Comparison of ENCODE assay signal across 14 cellular contexts in the genomic region with DNA sequence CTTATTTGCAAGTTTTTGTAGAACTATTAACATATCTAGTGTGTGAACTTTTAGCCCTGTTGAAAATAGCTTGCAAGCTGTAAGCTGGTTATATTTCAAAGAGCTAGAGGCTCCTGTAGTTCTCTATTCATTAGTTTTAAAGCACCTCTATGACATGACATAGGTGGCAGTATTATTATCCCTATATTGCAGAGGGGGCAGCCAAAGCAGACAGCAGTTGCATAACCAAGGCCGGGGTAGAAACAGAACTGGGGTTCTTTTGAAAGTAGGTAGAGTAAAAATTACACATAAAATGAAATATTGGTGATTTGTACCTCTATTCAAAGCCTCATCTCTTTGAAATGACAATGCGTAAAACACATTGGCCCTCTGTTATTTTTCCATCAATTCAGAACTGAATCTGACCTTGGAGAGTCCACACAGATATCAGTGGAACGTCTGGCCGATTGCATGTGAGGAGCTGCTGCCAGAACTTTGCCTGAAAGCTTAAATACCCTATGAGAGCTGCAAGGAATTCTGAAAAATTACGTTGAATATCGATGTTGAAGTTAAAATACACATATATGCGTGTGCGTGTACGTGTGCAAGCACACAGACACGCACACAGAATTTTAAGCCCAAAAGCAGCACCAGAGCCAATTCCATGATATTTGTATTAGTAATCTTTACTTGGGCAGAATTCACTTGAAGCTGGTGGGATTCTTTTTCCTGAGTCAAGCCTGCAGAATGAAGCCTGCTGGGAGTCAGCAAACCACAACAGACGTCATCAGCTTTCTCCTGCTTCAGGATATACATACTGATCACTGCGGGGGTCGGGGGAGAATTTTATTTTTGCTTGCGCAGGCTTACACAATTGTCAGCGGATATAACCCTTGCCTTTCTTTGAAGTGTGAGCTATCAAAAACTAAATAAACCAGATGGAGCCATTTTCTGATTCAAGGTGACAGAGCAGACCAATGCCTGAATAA.
DNase-seq lines count a peak whose midpoint lies in the region; ATAC-seq and TF ChIP-seq lines count a peak whose summit lies in the region.
"Had no signal": no experiment of that assay in that cellular context is flagged by ENCODE, and none has a peak within 500 bp of the region (broad histone marks: within the 10 kb centered on the region; RNA-seq: fewer than 3 reads in every experiment).

No MANE protein-coding gene starts in this region.

- no peaks in the 10 kb centered on the region for H3K27me3 Mint-ChIP-seq in mesothelial cell of epicardium (ENCODE audit: low read depth)

- H3K27me3 ChIP-seq in BJ (ENCODE audit: control insufficient read depth, insufficient read depth, low read length) = no peaks in the 10 kb centered on the region
- H3K27me3 ChIP-seq: gastroesophageal sphincter, transverse colon had no signal

- DNase-seq in BJ (ENCODE audit: low read depth) (peak; percentile 64), NCI-H2227 treated with DMSO at 0.1 percent for 48 hours (lab: John Stamatoyannopoulos, UW) (peak; percentile 39), cardiac fibroblast (ENCODE audit: low read depth in 2 of 2) (peak; percentile 99 to 100), mesothelial cell of epicardium (ENCODE audit: low spot score in 2 of 2, unreplicated experiment in 2 of 2) (no peak), NCI-H187 treated with DMSO at 0.1 percent for 48 hours (lab: John Stamatoyannopoulos, UW) (no peak), G401 (ENCODE audit: low spot score) (no peak), ureter (ENCODE audit: low spot score) (no peak)
- DNase-seq: activated CD4-positive, alpha-beta T cell treated with anti-CD3 and anti-CD28 coated beads, Interleukin-2, amount 50 U/mL, for 48 hours; activated naive CD8-positive, alpha-beta T cell treated with anti-CD3 and anti-CD28 coated beads, Interleukin-2, amount 50 U/mL, for 24 hours; SHP77 treated with DMSO at 0.1 percent for 48 hours; stimulated activated CD4-positive, alpha-beta T cell treated with anti-CD3 and anti-CD28 coated beads, Interleukin-4, amount 100 ng/mL, for 1 hour; transverse colon had no signal

- ATAC-seq in GM18867 (IDR thresholded peaks at IDR 0.05; ENCODE audit: unreplicated experiment) = no peak
- ATAC-seq: activated naive CD8-positive, alpha-beta T cell treated with anti-CD3 and anti-CD28 coated beads, Interleukin-2, amount 50 U/mL, for 24 hours; gastroesophageal sphincter had no signal

- no peaks in the 10 kb centered on the region for H3K36me3 ChIP-seq in BJ (ENCODE audit: control insufficient read depth, insufficient read depth, low read length)
- H3K36me3 ChIP-seq: gastroesophageal sphincter, transverse colon had no signal

- TF ChIP-seq CTCF in BJ (IDR thresholded peaks at IDR 0.05; ENCODE audit: insufficient read depth, low read depth, low read length) (no peak), cardiac fibroblast (IDR thresholded peaks at IDR 0.05; ENCODE audit: low read depth, low read length) (no peak), mesothelial cell of epicardium (IDR thresholded peaks at IDR 0.05; ENCODE audit: unreplicated experiment) (no peak)

- in situ Hi-C loops in G401 (cut with HindIII; ENCODE audit: low sequenced_read_pairs) = no loop called here

- H3K4me3 Mint-ChIP-seq in mesothelial cell of epicardium = peak overlapping the region; percentile 5
- H3K4me3 Mint-ChIP-seq: activated naive CD8-positive, alpha-beta T cell treated with anti-CD3 and anti-CD28 coated beads, Interleukin-2, amount 50 U/mL, for 24 hours had no signal

- peaks cover 2% of the 10 kb centered on the region for H3K36me3 Mint-ChIP-seq in mesothelial cell of epicardium

- H3K4me3 ChIP-seq in BJ (ENCODE audit: low read depth, low read length) (no peak overlapping the region), cardiac fibroblast (replicated peaks in 1 of 2; ENCODE audit: low read depth in 2 of 2, low read length in 2 of 2) (peak overlapping the region in 1 of 2 donors; percentile 28)
- H3K4me3 ChIP-seq: gastroesophageal sphincter, transverse colon had no signal

- H3K27ac Mint-ChIP-seq in mesothelial cell of epicardium = peak overlapping the region; percentile 85
- H3K27ac Mint-ChIP-seq: activated naive CD8-positive, alpha-beta T cell treated with anti-CD3 and anti-CD28 coated beads, Interleukin-2, amount 50 U/mL, for 24 hours had no signal

- CTCF ChIA-PET in BJ (lab: Yijun Ruan, JAX) = interaction anchor here (0.5 to 1.2 kb wide), 4 partner anchors 11 to 212 kb away, joined by 3 to 4 read pairs (median 3); no protein-coding TSS in a partner anchor

- peaks cover 3% of the 10 kb centered on the region for H3K9me3 Mint-ChIP-seq in mesothelial cell of epicardium

- POLR2A ChIA-PET in BJ (lab: Charles Lee) = no interaction called here

- peaks cover 42% of the 10 kb centered on the region for H3K4me1 Mint-ChIP-seq in mesothelial cell of epicardium
- H3K4me1 Mint-ChIP-seq: activated naive CD8-positive, alpha-beta T cell treated with anti-CD3 and anti-CD28 coated beads, Interleukin-2, amount 50 U/mL, for 24 hours had no signal

Comparison
In these comparisons a context has a peak if more than half of its experiments do, and no peak if none do; other contexts are left out.
1. DNase-seq: peak in BJ (single experiment), NCI-H2227 treated with DMSO at 0.1 percent for 48 hours (single experiment) and cardiac fibroblast (2 of 2); none in mesothelial cell of epicardium (0 of 2), NCI-H187 treated with DMSO at 0.1 percent for 48 hours (single experiment), G401 (single experiment) and ureter (single experiment).